In the genomic region with DNA sequence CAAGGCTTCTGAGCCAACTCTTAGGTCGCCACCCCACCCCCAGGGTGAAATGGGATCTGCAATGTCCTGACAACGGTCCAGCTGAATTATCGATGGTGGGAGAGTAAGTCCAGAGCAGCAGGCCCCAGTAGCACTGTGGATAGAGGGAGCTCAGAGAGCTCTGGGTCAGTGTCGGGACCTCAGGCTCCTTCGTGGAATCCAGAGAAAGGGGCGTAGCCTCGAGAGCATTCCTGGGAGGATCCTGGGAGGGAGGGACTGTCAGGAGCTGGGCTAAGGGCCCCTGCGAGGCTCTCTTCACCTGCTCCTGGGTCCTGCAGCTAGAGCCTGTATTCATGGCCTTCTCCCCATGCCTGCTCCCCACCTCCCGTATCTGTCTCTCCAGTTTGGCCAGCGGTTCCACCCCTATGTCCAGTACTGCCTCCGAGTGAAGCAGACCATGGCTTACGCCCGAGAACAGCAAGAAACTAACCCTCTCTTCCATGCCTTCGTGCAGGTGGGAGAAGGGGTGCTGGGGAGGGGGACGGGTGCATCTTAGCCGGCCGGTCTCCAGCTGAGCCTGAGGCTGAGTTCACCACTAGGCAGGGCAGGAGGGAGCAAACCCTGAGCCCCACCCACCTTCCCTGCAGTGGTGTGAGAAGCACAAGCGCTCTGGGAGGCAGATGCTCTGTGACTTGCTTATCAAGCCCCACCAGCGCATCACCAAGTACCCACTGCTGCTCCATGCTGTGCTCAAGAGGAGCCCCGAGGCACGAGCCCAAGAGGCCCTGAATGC, we compare ENCODE assay signal across 2 cellular contexts.
TF ChIP-seq lines count a peak whose summit lies in the region.

No MANE protein-coding gene starts in this region.

TF ChIP-seq in A549, 52 proteins besides CTCF, POLR2A, EP300 and RAD21:
- TF ChIP-seq MAFK (IDR thresholded peaks at IDR 0.05; ENCODE audit: partially characterized antibody) (no peak), MAZ (IDR thresholded peaks at IDR 0.05; ENCODE audit: borderline replicate concordance, low read depth, low read length) (no peak), CBX2 (IDR thresholded peaks at IDR 0.05; ENCODE audit: borderline replicate concordance, low read depth) (no peak), FOSB (CRISPR knock-in tag; IDR thresholded peaks at IDR 0.05) (peak; percentile 19; the same call in 1 of the 2 replicates), BHLHE40 (IDR thresholded peaks at IDR 0.05; ENCODE audit: low read depth, low read length) (no peak), TP53 (CRISPR knock-in tag; IDR thresholded peaks at IDR 0.05) (peak; percentile 76; the same call in 1 of the 2 replicates), EHF (CRISPR knock-in tag; IDR thresholded peaks at IDR 0.05) (no peak), CHD4 (IDR thresholded peaks at IDR 0.05; ENCODE audit: borderline replicate concordance) (no peak), ZNF302 (CRISPR knock-in tag; IDR thresholded peaks at IDR 0.05) (no peak), RNF2 (IDR thresholded peaks at IDR 0.05; ENCODE audit: borderline replicate concordance, low read depth) (no peak), ESRRA (IDR thresholded peaks at IDR 0.05; ENCODE audit: borderline replicate concordance, low read length) (no peak), EHMT2 (IDR thresholded peaks at IDR 0.05; ENCODE audit: low read depth) (no peak), POLR2AphosphoS2 (conservative IDR thresholded peaks at IDR 0.05; ENCODE audit: low read length) (peak; percentile 69), HOXB13 (CRISPR knock-in tag; IDR thresholded peaks at IDR 0.05; ENCODE audit: low read depth) (no peak), ZSCAN20 (CRISPR knock-in tag; IDR thresholded peaks at IDR 0.05) (no peak), MYC (IDR thresholded peaks at IDR 0.05; ENCODE audit: borderline replicate concordance, low read length) (no peak), RCOR1 (IDR thresholded peaks at IDR 0.05; ENCODE audit: low read depth, low read length) (no peak), SMC3 (IDR thresholded peaks at IDR 0.05) (no peak), FOSL2 (IDR thresholded peaks at IDR 0.05) (no peak), FOSL2 (CRISPR knock-in tag; IDR thresholded peaks at IDR 0.05) (no peak), KDM5A (IDR thresholded peaks at IDR 0.05) (no peak), NR3C1 (IDR thresholded peaks at IDR 0.05) (no peak), CEBPB (IDR thresholded peaks at IDR 0.05) (no peak), RARB (CRISPR knock-in tag; IDR thresholded peaks at IDR 0.05) (peak; percentile 43; the same call in 1 of the 2 replicates), HEYL (CRISPR knock-in tag; IDR thresholded peaks at IDR 0.05) (no peak)
- TF ChIP-seq, protein P1, sequence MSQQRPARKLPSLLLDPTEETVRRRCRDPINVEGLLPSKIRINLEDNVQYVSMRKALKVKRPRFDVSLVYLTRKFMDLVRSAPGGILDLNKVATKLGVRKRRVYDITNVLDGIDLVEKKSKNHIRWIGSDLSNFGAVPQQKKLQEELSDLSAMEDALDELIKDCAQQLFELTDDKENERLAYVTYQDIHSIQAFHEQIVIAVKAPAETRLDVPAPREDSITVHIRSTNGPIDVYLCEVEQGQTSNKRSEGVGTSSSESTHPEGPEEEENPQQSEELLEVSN (IDR thresholded peaks at IDR 0.05; ENCODE audit: borderline replicate concordance, low read depth): no peak
- TF ChIP-seq, protein P2, sequence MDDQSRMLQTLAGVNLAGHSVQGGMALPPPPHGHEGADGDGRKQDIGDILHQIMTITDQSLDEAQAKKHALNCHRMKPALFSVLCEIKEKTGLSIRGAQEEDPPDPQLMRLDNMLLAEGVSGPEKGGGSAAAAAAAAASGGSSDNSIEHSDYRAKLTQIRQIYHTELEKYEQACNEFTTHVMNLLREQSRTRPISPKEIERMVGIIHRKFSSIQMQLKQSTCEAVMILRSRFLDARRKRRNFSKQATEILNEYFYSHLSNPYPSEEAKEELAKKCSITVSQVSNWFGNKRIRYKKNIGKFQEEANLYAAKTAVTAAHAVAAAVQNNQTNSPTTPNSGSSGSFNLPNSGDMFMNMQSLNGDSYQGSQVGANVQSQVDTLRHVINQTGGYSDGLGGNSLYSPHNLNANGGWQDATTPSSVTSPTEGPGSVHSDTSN (IDR thresholded peaks at IDR 0.05): peak; percentile 15

TF ChIP-seq in GM23338, 12 proteins besides CTCF, POLR2A, EP300 and RAD21:
- TF ChIP-seq EZH2 (IDR thresholded peaks at IDR 0.05; ENCODE audit: low read depth, unreplicated experiment) (no peak), ZNF114 (CRISPR knock-in tag; IDR thresholded peaks at IDR 0.05) (no peak), CREB1 (CRISPR knock-in tag; IDR thresholded peaks at IDR 0.05; ENCODE audit: low read depth) (no peak), STAT1 (IDR thresholded peaks at IDR 0.05; ENCODE audit: unreplicated experiment) (no peak), EZH2phosphoT487 (IDR thresholded peaks at IDR 0.05; ENCODE audit: unreplicated experiment) (no peak), NANOG (IDR thresholded peaks at IDR 0.05; ENCODE audit: borderline replicate concordance) (no peak), JUNB (IDR thresholded peaks at IDR 0.05; ENCODE audit: unreplicated experiment) (no peak), POLR2AphosphoS5 (IDR thresholded peaks at IDR 0.05; ENCODE audit: low read depth) (no peak), ZNF331 (CRISPR knock-in tag; IDR thresholded peaks at IDR 0.05; ENCODE audit: low read depth) (no peak)
- TF ChIP-seq, protein P3, sequence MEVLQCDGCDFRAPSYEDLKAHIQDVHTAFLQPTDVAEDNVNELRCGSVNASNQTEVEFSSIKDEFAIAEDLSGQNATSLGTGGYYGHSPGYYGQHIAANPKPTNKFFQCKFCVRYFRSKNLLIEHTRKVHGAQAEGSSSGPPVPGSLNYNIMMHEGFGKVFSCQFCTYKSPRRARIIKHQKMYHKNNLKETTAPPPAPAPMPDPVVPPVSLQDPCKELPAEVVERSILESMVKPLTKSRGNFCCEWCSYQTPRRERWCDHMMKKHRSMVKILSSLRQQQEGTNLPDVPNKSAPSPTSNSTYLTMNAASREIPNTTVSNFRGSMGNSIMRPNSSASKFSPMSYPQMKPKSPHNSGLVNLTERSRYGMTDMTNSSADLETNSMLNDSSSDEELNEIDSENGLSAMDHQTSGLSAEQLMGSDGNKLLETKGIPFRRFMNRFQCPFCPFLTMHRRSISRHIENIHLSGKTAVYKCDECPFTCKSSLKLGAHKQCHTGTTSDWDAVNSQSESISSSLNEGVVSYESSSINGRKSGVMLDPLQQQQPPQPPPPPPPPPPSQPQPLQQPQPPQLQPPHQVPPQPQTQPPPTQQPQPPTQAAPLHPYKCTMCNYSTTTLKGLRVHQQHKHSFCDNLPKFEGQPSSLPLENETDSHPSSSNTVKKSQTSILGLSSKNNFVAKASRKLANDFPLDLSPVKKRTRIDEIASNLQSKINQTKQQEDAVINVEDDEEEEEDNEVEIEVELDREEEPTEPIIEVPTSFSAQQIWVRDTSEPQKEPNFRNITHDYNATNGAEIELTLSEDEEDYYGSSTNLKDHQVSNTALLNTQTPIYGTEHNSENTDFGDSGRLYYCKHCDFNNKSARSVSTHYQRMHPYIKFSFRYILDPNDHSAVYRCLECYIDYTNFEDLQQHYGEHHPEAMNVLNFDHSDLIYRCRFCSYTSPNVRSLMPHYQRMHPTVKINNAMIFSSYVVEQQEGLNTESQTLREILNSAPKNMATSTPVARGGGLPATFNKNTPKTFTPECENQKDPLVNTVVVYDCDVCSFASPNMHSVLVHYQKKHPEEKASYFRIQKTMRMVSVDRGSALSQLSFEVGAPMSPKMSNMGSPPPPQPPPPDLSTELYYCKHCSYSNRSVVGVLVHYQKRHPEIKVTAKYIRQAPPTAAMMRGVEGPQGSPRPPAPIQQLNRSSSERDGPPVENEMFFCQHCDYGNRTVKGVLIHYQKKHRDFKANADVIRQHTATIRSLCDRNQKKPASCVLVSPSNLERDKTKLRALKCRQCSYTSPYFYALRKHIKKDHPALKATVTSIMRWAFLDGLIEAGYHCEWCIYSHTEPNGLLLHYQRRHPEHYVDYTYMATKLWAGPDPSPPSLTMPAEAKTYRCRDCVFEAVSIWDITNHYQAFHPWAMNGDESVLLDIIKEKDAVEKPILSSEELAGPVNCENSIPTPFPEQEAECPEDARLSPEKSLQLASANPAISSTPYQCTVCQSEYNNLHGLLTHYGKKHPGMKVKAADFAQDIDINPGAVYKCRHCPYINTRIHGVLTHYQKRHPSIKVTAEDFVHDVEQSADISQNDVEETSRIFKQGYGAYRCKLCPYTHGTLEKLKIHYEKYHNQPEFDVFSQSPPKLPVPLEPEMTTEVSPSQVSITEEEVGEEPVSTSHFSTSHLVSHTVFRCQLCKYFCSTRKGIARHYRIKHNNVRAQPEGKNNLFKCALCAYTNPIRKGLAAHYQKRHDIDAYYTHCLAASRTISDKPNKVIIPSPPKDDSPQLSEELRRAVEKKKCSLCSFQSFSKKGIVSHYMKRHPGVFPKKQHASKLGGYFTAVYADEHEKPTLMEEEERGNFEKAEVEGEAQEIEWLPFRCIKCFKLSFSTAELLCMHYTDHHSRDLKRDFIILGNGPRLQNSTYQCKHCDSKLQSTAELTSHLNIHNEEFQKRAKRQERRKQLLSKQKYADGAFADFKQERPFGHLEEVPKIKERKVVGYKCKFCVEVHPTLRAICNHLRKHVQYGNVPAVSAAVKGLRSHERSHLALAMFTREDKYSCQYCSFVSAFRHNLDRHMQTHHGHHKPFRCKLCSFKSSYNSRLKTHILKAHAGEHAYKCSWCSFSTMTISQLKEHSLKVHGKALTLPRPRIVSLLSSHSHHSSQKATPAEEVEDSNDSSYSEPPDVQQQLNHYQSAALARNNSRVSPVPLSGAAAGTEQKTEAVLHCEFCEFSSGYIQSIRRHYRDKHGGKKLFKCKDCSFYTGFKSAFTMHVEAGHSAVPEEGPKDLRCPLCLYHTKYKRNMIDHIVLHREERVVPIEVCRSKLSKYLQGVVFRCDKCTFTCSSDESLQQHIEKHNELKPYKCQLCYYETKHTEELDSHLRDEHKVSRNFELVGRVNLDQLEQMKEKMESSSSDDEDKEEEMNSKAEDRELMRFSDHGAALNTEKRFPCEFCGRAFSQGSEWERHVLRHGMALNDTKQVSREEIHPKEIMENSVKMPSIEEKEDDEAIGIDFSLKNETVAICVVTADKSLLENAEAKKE (CRISPR knock-in tag; IDR thresholded peaks at IDR 0.05): no peak
- TF ChIP-seq, protein P4, sequence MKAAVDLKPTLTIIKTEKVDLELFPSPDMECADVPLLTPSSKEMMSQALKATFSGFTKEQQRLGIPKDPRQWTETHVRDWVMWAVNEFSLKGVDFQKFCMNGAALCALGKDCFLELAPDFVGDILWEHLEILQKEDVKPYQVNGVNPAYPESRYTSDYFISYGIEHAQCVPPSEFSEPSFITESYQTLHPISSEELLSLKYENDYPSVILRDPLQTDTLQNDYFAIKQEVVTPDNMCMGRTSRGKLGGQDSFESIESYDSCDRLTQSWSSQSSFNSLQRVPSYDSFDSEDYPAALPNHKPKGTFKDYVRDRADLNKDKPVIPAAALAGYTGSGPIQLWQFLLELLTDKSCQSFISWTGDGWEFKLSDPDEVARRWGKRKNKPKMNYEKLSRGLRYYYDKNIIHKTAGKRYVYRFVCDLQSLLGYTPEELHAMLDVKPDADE (IDR thresholded peaks at IDR 0.05): no peak
- TF ChIP-seq, protein P5, sequence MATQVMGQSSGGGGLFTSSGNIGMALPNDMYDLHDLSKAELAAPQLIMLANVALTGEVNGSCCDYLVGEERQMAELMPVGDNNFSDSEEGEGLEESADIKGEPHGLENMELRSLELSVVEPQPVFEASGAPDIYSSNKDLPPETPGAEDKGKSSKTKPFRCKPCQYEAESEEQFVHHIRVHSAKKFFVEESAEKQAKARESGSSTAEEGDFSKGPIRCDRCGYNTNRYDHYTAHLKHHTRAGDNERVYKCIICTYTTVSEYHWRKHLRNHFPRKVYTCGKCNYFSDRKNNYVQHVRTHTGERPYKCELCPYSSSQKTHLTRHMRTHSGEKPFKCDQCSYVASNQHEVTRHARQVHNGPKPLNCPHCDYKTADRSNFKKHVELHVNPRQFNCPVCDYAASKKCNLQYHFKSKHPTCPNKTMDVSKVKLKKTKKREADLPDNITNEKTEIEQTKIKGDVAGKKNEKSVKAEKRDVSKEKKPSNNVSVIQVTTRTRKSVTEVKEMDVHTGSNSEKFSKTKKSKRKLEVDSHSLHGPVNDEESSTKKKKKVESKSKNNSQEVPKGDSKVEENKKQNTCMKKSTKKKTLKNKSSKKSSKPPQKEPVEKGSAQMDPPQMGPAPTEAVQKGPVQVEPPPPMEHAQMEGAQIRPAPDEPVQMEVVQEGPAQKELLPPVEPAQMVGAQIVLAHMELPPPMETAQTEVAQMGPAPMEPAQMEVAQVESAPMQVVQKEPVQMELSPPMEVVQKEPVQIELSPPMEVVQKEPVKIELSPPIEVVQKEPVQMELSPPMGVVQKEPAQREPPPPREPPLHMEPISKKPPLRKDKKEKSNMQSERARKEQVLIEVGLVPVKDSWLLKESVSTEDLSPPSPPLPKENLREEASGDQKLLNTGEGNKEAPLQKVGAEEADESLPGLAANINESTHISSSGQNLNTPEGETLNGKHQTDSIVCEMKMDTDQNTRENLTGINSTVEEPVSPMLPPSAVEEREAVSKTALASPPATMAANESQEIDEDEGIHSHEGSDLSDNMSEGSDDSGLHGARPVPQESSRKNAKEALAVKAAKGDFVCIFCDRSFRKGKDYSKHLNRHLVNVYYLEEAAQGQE (IDR thresholded peaks at IDR 0.05; ENCODE audit: unreplicated experiment): no peak
